In genomic region chr15:37820380-37821128, GRCh38 we compare ENCODE assay signal across 22 cellular contexts.
"Had no signal": no experiment of that assay in that cellular context is flagged by ENCODE, and none has a peak within 500 bp of the region (broad histone marks: within the 10 kb centered on the region; RNA-seq: fewer than 3 reads in every experiment).

No MANE protein-coding gene starts in this region.

- H3K27me3 ChIP-seq: colonic mucosa, esophagus muscularis mucosa, foreskin keratinocyte, sigmoid colon, stomach, tibial artery had no signal

- H3K9me3 ChIP-seq: colonic mucosa, esophagus muscularis mucosa, gastroesophageal sphincter, heart right ventricle, lower lobe of right lung, prostate gland, sigmoid colon, stomach, tibial artery had no signal

- H3K27ac ChIP-seq: colonic mucosa, esophagus muscularis mucosa, foreskin keratinocyte, gastroesophageal sphincter, heart right ventricle, lower lobe of right lung, prostate gland, sigmoid colon, stomach, tibial artery had no signal

- FAIRE-seq: endothelial cell of umbilical vein had no signal

- H3K4me1 ChIP-seq: colonic mucosa, esophagus muscularis mucosa, foreskin keratinocyte, gastroesophageal sphincter, lower lobe of right lung, prostate gland, sigmoid colon, stomach, tibial artery had no signal

- DNase-seq: colonic mucosa; effector CD8-positive, alpha-beta T cell; foreskin keratinocyte; heart right ventricle; hippocampal formation; islet precursor cell; left ventricle myocardium superior; lower lobe of right lung; natural killer cell; nucleus accumbens; right cardiac atrium; sigmoid colon; stimulated activated CD4-positive, alpha-beta T cell treated with anti-CD3 and anti-CD28 coated beads, Interleukin-2, amount 100 ng/mL, for 24 hours; stimulated activated CD4-positive, alpha-beta T cell treated with anti-CD3 and anti-CD28 coated beads, Interleukin-4, amount 100 ng/mL, for 24 hours; stimulated activated naive CD4-positive, alpha-beta T cell treated with Interleukin-2 at 50 U/mL for 16 hours; stomach; tibial artery had no signal

- H3K36me3 ChIP-seq: colonic mucosa, esophagus muscularis mucosa, gastroesophageal sphincter, heart right ventricle, lower lobe of right lung, prostate gland, sigmoid colon, stomach, tibial artery had no signal

- H3K4me3 ChIP-seq: colonic mucosa, esophagus muscularis mucosa, gastroesophageal sphincter, heart right ventricle, lower lobe of right lung, prostate gland, sigmoid colon, stomach, tibial artery had no signal

- ATAC-seq: foreskin keratinocyte; gastroesophageal sphincter; heart right ventricle; left ventricle myocardium superior; lower lobe of right lung; natural killer cell; right cardiac atrium; stimulated activated effector memory CD8-positive, alpha-beta T cell treated with anti-CD3 and anti-CD28 coated beads, Interleukin-12 subunit alpha, Interleukin-12 subunit beta, amount 100 ng/mL, for 72 hours had no signal
